34 cellular contexts compared by ENCODE assay signal in the genomic region with DNA sequence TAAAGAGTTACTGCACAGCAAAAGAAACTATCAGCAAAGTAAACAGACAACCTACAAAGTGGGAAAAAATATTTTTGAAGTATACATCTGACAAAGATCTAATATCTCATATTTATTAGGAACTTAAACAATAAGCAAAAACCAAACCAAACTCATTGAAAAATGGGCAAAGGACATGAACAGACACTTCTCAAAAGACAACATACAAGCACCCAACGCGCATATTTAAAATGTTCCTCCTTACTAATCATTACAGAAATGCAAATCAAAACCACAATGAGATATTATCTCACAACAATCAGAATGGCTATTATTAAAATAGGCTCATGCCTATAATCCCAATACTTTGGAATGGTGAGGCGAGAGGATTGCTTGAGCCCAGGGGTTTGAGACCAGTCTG. TPM values are rescaled to one million over a fixed set of nuclear protein-coding genes. Genes with fewer than 3 reads are reported as not detected.
DNase-seq lines count a peak whose midpoint lies in the region; ATAC-seq, FAIRE-seq and TF ChIP-seq lines count a peak whose summit lies in the region.
"Had no signal": no experiment of that assay in that cellular context is flagged by ENCODE, and none has a peak within 500 bp of the region (broad histone marks: within the 10 kb centered on the region; RNA-seq: fewer than 3 reads in every experiment).

No MANE protein-coding gene starts in this region.

- DNase-seq in GM18507 (ENCODE audit: extremely low spot score, insufficient read length, low read depth) = no peak
- no peak for DNase-seq in astrocyte (ENCODE audit: low read depth)
- DNase-seq in NAMALWA (ENCODE audit: low spot score) = no peak
- DNase-seq in activated naive CD4-positive, alpha-beta T cell treated with Interleukin-2 at 50 U/mL for 16 hours = no peak
- DNase-seq: 8988T; ACHN; AML-193; BE2C; C1 segment of cervical spinal cord; Caco-2; Calu3; CD4-positive, alpha-beta memory T cell; CD4-positive, alpha-beta T cell; CD4-positive, CD25-positive, alpha-beta regulatory T cell; CD8-positive, alpha-beta memory T cell; CD8-positive, alpha-beta T cell; COR-L47; DMS 273 treated with DMSO at 0.1 percent for 48 hours; DMS153; DMS53; DMS79; DMS79 treated with DMSO at 0.1 percent for 48 hours; DND-41; EL had no signal

- H3K4me1 Mint-ChIP-seq in astrocyte (ENCODE audit: low read depth, unreplicated experiment) = no peaks in the 10 kb centered on the region
- H3K4me1 Mint-ChIP-seq: B cell; CD14-positive monocyte; CD4-positive, alpha-beta memory T cell; CD4-positive, CD25-positive, alpha-beta regulatory T cell; CD8-positive, alpha-beta memory T cell had no signal

- no peaks in the 10 kb centered on the region for H3K27me3 Mint-ChIP-seq in astrocyte (ENCODE audit: low read depth, unreplicated experiment)
- H3K27me3 Mint-ChIP-seq: B cell had no signal

- H3K27ac Mint-ChIP-seq in astrocyte (ENCODE audit: unreplicated experiment) = no peak overlapping the region
- H3K27ac Mint-ChIP-seq: B cell; CD14-positive monocyte; CD4-positive, alpha-beta memory T cell; CD4-positive, alpha-beta T cell; CD4-positive, CD25-positive, alpha-beta regulatory T cell; CD8-positive, alpha-beta memory T cell; CD8-positive, alpha-beta T cell had no signal

- H3K4me3 Mint-ChIP-seq in astrocyte (ENCODE audit: unreplicated experiment) = no peak overlapping the region
- H3K4me3 Mint-ChIP-seq: B cell; CD14-positive monocyte; CD4-positive, alpha-beta memory T cell; CD4-positive, alpha-beta T cell; CD4-positive, CD25-positive, alpha-beta regulatory T cell; CD8-positive, alpha-beta memory T cell; CD8-positive, alpha-beta T cell had no signal

- no peaks in the 10 kb centered on the region for H3K4me1 ChIP-seq in astrocyte (ENCODE audit: insufficient read depth, low read length)
- H3K4me1 ChIP-seq: A549; BE2C; BLaER1; BLaER1 treated with 17β-estradiol and CSF1 and Interleukin-3, amounts not matched to agents 10 nM and 100 nM; Caco-2 had no signal

- H3K4me2 ChIP-seq in astrocyte (ENCODE audit: low read length) = no peak overlapping the region
- H3K4me2 ChIP-seq: A549; BLaER1; BLaER1 treated with 17β-estradiol and CSF1 and Interleukin-3, amounts not matched to agents 10 nM and 100 nM had no signal

- H3K27ac ChIP-seq in astrocyte (ENCODE audit: low read depth, low read length) = no peak overlapping the region
- H3K27ac ChIP-seq: 22Rv1; A549; BLaER1; BLaER1 treated with 17β-estradiol and CSF1 and Interleukin-3, amounts not matched to agents 10 nM and 100 nM; C4-2B had no signal

- H3K4me3 ChIP-seq in astrocyte (ENCODE audit: insufficient read depth, low read depth, low read length) = no peak overlapping the region
- H3K4me3 ChIP-seq: A549; BLaER1; BLaER1 treated with 17β-estradiol and CSF1 and Interleukin-3, amounts not matched to agents 10 nM and 100 nM had no signal

- no peaks in the 10 kb centered on the region for H3K36me3 Mint-ChIP-seq in astrocyte (ENCODE audit: low read depth, unreplicated experiment)
- H3K36me3 Mint-ChIP-seq: CD14-positive monocyte; CD4-positive, CD25-positive, alpha-beta regulatory T cell; CD8-positive, alpha-beta T cell had no signal

- FAIRE-seq in A204.1 (lab: Jason Lieb, UNC) (peak; percentile 29), GM18507 (lab: Jason Lieb, UNC) (peak; percentile 24), astrocyte (lab: Jason Lieb, UNC) (peak; percentile 45)
- FAIRE-seq: A549, D721Med had no signal

- ATAC-seq in HG03095 (IDR thresholded peaks at IDR 0.05; ENCODE audit: unreplicated experiment) = no peak
- ATAC-seq: A549; CD8-positive, alpha-beta T cell had no signal

- no peaks in the 10 kb centered on the region for H4K20me1 ChIP-seq in astrocyte (ENCODE audit: insufficient read depth, low read length)
- H4K20me1 ChIP-seq: BLaER1; BLaER1 treated with 17β-estradiol and CSF1 and Interleukin-3, amounts not matched to agents 10 nM and 100 nM had no signal

- H3K79me2 ChIP-seq in astrocyte (ENCODE audit: insufficient read depth, low read length) = no peaks in the 10 kb centered on the region

- H3K9me3 Mint-ChIP-seq in astrocyte (ENCODE audit: unreplicated experiment) = peaks cover 11% of the 10 kb centered on the region

- H3K27me3 ChIP-seq in astrocyte (ENCODE audit: insufficient read depth, low read length) = no peaks in the 10 kb centered on the region
- H3K27me3 ChIP-seq: BE2C; BLaER1; BLaER1 treated with 17β-estradiol and CSF1 and Interleukin-3, amounts not matched to agents 10 nM and 100 nM had no signal

- H3K36me3 ChIP-seq in astrocyte (ENCODE audit: insufficient read depth, low read length) = no peaks in the 10 kb centered on the region
- H3K36me3 ChIP-seq: BE2C; BLaER1; BLaER1 treated with 17β-estradiol and CSF1 and Interleukin-3, amounts not matched to agents 10 nM and 100 nM had no signal

- H3K9ac ChIP-seq in astrocyte (ENCODE audit: low read length) = no peak overlapping the region
- H3K9ac ChIP-seq: BLaER1; BLaER1 treated with 17β-estradiol and CSF1 and Interleukin-3, amounts not matched to agents 10 nM and 100 nM had no signal

- H2AFZ ChIP-seq in astrocyte (ENCODE audit: low read depth, low read length) = no peak overlapping the region

- no peaks in the 10 kb centered on the region for H3K9me3 ChIP-seq in astrocyte (ENCODE audit: insufficient read depth, low read depth, low read length)
- H3K9me3 ChIP-seq: A549, BE2C, BLaER1, Caco-2 had no signal

- no peak for TF ChIP-seq CTCF in astrocyte (IDR thresholded peaks at IDR 0.05; ENCODE audit: insufficient read depth, low read depth, low read length)

RNA-seq across cellular contexts. Expression of a gene that starts 48.0 kb away (rescaled TPM):
- 2.0 and 2.5 TPM in 2 replicates for total RNA-seq in astrocyte
